ENCODE assay signal across 2 cellular contexts in the genomic region with DNA sequence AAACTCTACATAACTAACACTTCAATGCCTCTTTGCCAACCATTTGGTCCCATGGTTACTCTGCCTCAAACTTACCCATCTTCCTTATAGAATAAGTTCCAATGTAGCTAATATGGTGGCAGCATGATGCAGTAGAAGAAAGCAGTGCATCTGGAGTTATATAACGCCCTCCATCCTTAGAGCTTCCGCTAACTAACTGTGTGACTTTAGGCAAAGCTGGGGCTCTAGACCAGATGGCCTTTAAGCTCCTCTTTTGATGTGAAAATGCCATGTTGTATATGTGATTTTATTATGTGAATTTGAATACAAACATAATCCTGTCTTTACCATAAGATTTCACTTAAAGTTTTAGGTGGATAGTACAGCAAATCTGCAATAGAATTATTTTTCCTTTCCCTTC.
TF ChIP-seq lines count a peak whose summit lies in the region.

No MANE protein-coding gene starts in this region.

TF ChIP-seq in SK-N-SH, 30 proteins besides CTCF, POLR2A, EP300 and RAD21 (continued from another document):
- TF ChIP-seq PBX3 (IDR thresholded peaks at IDR 0.05), result no peak

TF ChIP-seq in SK-N-SH treated with all-trans-retinoic acid at 6 μM for 48 hours, 23 proteins besides CTCF, POLR2A, EP300 and RAD21 (continued from another document):
- TF ChIP-seq, protein P1, sequence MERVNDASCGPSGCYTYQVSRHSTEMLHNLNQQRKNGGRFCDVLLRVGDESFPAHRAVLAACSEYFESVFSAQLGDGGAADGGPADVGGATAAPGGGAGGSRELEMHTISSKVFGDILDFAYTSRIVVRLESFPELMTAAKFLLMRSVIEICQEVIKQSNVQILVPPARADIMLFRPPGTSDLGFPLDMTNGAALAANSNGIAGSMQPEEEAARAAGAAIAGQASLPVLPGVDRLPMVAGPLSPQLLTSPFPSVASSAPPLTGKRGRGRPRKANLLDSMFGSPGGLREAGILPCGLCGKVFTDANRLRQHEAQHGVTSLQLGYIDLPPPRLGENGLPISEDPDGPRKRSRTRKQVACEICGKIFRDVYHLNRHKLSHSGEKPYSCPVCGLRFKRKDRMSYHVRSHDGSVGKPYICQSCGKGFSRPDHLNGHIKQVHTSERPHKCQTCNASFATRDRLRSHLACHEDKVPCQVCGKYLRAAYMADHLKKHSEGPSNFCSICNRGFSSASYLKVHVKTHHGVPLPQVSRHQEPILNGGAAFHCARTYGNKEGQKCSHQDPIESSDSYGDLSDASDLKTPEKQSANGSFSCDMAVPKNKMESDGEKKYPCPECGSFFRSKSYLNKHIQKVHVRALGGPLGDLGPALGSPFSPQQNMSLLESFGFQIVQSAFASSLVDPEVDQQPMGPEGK (CRISPR knock-in tag; IDR thresholded peaks at IDR 0.05; ENCODE audit: borderline replicate concordance), result no peak
- TF ChIP-seq ZC3H10 (CRISPR knock-in tag; IDR thresholded peaks at IDR 0.05) (no peak), CSDC2 (CRISPR knock-in tag; IDR thresholded peaks at IDR 0.05) (no peak), TOX (CRISPR knock-in tag; IDR thresholded peaks at IDR 0.05; ENCODE audit: borderline replicate concordance) (no peak), ZNF8 (CRISPR knock-in tag; IDR thresholded peaks at IDR 0.05) (no peak), ZNF70 (CRISPR knock-in tag; IDR thresholded peaks at IDR 0.05) (no peak), ESRRG (CRISPR knock-in tag; IDR thresholded peaks at IDR 0.05) (no peak), OSR1 (CRISPR knock-in tag; IDR thresholded peaks at IDR 0.05) (no peak), ZNF565 (CRISPR knock-in tag; conservative IDR thresholded peaks at IDR 0.05; ENCODE audit: low read depth) (no peak), ZFP3 (CRISPR knock-in tag; IDR thresholded peaks at IDR 0.05) (no peak), BACH2 (CRISPR knock-in tag; IDR thresholded peaks at IDR 0.05; ENCODE audit: borderline replicate concordance) (no peak), PPARA (CRISPR knock-in tag; IDR thresholded peaks at IDR 0.05; ENCODE audit: borderline replicate concordance) (no peak), TCF4 (CRISPR knock-in tag; IDR thresholded peaks at IDR 0.05; ENCODE audit: borderline replicate concordance) (no peak)
- TF ChIP-seq, protein P2, sequence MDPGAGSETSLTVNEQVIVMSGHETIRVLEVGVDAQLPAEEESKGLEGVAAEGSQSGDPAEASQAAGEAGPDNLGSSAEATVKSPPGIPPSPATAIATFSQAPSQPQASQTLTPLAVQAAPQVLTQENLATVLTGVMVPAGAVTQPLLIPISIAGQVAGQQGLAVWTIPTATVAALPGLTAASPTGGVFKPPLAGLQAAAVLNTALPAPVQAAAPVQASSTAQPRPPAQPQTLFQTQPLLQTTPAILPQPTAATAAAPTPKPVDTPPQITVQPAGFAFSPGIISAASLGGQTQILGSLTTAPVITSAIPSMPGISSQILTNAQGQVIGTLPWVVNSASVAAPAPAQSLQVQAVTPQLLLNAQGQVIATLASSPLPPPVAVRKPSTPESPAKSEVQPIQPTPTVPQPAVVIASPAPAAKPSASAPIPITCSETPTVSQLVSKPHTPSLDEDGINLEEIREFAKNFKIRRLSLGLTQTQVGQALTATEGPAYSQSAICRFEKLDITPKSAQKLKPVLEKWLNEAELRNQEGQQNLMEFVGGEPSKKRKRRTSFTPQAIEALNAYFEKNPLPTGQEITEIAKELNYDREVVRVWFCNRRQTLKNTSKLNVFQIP (CRISPR knock-in tag; IDR thresholded peaks at IDR 0.05; ENCODE audit: borderline replicate concordance, low read depth), result no peak
- TF ChIP-seq, protein P3, sequence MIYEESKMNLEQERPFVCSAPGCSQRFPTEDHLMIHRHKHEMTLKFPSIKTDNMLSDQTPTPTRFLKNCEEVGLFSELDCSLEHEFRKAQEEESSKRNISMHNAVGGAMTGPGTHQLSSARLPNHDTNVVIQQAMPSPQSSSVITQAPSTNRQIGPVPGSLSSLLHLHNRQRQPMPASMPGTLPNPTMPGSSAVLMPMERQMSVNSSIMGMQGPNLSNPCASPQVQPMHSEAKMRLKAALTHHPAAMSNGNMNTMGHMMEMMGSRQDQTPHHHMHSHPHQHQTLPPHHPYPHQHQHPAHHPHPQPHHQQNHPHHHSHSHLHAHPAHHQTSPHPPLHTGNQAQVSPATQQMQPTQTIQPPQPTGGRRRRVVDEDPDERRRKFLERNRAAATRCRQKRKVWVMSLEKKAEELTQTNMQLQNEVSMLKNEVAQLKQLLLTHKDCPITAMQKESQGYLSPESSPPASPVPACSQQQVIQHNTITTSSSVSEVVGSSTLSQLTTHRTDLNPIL (CRISPR knock-in tag; IDR thresholded peaks at IDR 0.05; ENCODE audit: low read depth), result no peak
- TF ChIP-seq, protein P4, sequence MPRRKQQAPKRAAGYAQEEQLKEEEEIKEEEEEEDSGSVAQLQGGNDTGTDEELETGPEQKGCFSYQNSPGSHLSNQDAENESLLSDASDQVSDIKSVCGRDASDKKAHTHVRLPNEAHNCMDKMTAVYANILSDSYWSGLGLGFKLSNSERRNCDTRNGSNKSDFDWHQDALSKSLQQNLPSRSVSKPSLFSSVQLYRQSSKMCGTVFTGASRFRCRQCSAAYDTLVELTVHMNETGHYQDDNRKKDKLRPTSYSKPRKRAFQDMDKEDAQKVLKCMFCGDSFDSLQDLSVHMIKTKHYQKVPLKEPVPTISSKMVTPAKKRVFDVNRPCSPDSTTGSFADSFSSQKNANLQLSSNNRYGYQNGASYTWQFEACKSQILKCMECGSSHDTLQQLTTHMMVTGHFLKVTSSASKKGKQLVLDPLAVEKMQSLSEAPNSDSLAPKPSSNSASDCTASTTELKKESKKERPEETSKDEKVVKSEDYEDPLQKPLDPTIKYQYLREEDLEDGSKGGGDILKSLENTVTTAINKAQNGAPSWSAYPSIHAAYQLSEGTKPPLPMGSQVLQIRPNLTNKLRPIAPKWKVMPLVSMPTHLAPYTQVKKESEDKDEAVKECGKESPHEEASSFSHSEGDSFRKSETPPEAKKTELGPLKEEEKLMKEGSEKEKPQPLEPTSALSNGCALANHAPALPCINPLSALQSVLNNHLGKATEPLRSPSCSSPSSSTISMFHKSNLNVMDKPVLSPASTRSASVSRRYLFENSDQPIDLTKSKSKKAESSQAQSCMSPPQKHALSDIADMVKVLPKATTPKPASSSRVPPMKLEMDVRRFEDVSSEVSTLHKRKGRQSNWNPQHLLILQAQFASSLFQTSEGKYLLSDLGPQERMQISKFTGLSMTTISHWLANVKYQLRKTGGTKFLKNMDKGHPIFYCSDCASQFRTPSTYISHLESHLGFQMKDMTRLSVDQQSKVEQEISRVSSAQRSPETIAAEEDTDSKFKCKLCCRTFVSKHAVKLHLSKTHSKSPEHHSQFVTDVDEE (CRISPR knock-in tag; IDR thresholded peaks at IDR 0.05), result no peak
